ENCODE assay signal across 22 cellular contexts in the genomic region with DNA sequence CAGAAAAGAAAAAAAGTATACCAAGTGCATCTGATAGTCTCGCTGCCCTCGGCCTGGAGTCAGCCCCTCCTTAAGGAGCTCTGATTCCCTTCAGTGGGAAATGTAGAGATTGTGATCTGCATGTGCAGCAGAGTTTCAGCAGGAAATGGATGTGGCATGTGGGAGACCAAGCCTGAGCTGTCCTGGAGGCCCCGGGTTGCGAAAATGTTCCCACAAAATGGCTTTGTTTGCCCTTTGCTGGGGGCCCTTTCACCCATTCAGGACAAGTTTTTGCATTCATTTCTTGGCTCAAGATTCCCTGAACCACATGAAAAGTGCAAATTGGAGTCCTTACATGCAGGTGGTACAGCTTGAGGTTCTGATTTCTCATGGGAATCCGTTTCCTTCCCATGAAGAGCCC.
"Had no signal": no experiment of that assay in that cellular context is flagged by ENCODE, and none has a peak within 500 bp of the region (broad histone marks: within the 10 kb centered on the region; RNA-seq: fewer than 3 reads in every experiment).

No MANE protein-coding gene starts in this region.

- H3K36me3 ChIP-seq: ascending aorta, left ventricle myocardium inferior, prostate gland, suprapubic skin, transverse colon, vagina had no signal

- H3K9me3 ChIP-seq: mucosa of descending colon, prostate gland, suprapubic skin, transverse colon, vagina had no signal

- H3K4me3 ChIP-seq: ascending aorta, coronary artery, left ventricle myocardium inferior, mucosa of descending colon, prostate gland, skin epidermis, suprapubic skin, transverse colon, vagina had no signal

- H3K27me3 ChIP-seq: ascending aorta, suprapubic skin, transverse colon, vagina had no signal

- H3K27ac ChIP-seq: ascending aorta, coronary artery, left ventricle myocardium inferior, prostate gland, skin epidermis, suprapubic skin, transverse colon, vagina had no signal

- DNase-seq: activated CD4-positive, alpha-beta memory T cell treated with anti-CD3 and anti-CD28 coated beads for 36 hours; activated CD4-positive, alpha-beta T cell treated with anti-CD3 and anti-CD28 coated beads for 36 hours; activated effector memory CD4-positive, alpha-beta T cell treated with Interleukin-2 at 50 U/mL for 16 hours; activated naive CD4-positive, alpha-beta T cell treated with anti-CD3 and anti-CD28 coated beads, Interleukin-2, amount 50 U/mL, for 16 hours; activated T-cell treated with anti-CD3 and anti-CD28 coated beads, Interleukin-2, amount 50 U/mL, for 48 hours; erythroblast; kidney; left ventricle myocardium inferior; mammary epithelial cell; mucosa of descending colon; naive B cell; right cardiac atrium; stimulated activated CD4-positive, alpha-beta T cell treated with anti-CD3 and anti-CD28 coated beads, Interleukin-15, amount 100 ng/mL, for 24 hours; stimulated activated CD4-positive, alpha-beta T cell treated with anti-CD3 and anti-CD28 coated beads, Interleukin-2, amount 100 ng/mL, for 48 hours; stimulated activated naive CD8-positive, alpha-beta T cell treated with anti-CD3 and anti-CD28 coated beads, Interleukin-15, amount 100 ng/mL, for 72 hours; transverse colon had no signal

- H3K4me1 ChIP-seq: ascending aorta, prostate gland, vagina had no signal
